Comparison of ENCODE assay signal across 1 cellular context in genomic region chr14:95620659-95621059, GRCh38.
TF ChIP-seq lines count a peak whose summit lies in the region.

No MANE protein-coding gene starts in this region.

TF ChIP-seq in K562, 482 proteins besides CTCF, POLR2A, EP300 and RAD21 (continued from another document and continues in another):
- TF ChIP-seq E2F5 (CRISPR knock-in tag; IDR thresholded peaks at IDR 0.05) (no peak), PPARD (CRISPR knock-in tag; IDR thresholded peaks at IDR 0.05) (no peak), JUNB (CRISPR knock-in tag; conservative IDR thresholded peaks at IDR 0.05) (no peak), CLOCK (CRISPR knock-in tag; IDR thresholded peaks at IDR 0.05; ENCODE audit: borderline replicate concordance) (no peak), ZNF77 (CRISPR knock-in tag; IDR thresholded peaks at IDR 0.05) (no peak), STAG1 (CRISPR knock-in tag; IDR thresholded peaks at IDR 0.05; ENCODE audit: borderline replicate concordance) (no peak), RBBP5 (IDR thresholded peaks at IDR 0.05; ENCODE audit: borderline replicate concordance, insufficient read depth, low read length, poor library complexity, severe bottlenecking) (no peak), MXI1 (IDR thresholded peaks at IDR 0.05; ENCODE audit: low read depth, low read length) (no peak), ARID4B (CRISPR knock-in tag; IDR thresholded peaks at IDR 0.05) (no peak), CCNT2 (IDR thresholded peaks at IDR 0.05; ENCODE audit: borderline replicate concordance, extremely low read depth, insufficient read length, low read depth, low read length) (no peak), RNF219 (CRISPR knock-in tag; IDR thresholded peaks at IDR 0.05) (no peak), ZNF41 (CRISPR knock-in tag; conservative IDR thresholded peaks at IDR 0.05) (peak; percentile 55; the same call in 1 of the 2 replicates), PHF20 (IDR thresholded peaks at IDR 0.05; ENCODE audit: partially characterized antibody) (peak; percentile 84), E2F1 (CRISPR knock-in tag; IDR thresholded peaks at IDR 0.05) (no peak), RBM15 (IDR thresholded peaks at IDR 0.05; ENCODE audit: insufficient read depth, low read length) (no peak), HEY1 (CRISPR knock-in tag; IDR thresholded peaks at IDR 0.05; ENCODE audit: borderline replicate concordance) (no peak), PCBP1 (IDR thresholded peaks at IDR 0.05; ENCODE audit: low read depth, low read length, poor library complexity, severe bottlenecking) (no peak), ETS1 (conservative IDR thresholded peaks at IDR 0.05; ENCODE audit: control insufficient read depth, low read depth, low read length) (no peak), KLF10 (CRISPR knock-in tag; IDR thresholded peaks at IDR 0.05) (no peak), JUND (IDR thresholded peaks at IDR 0.05; ENCODE audit: borderline replicate concordance, low read depth, low read length) (peak; percentile 36; the same call in 1 of the 2 replicates), JUND (tag; IDR thresholded peaks at IDR 0.05; ENCODE audit: borderline replicate concordance, low read depth, low read length) (peak; percentile 69; the same call in 1 of the 3 replicates), SMARCA4 (IDR thresholded peaks at IDR 0.05) (no peak), CHCHD3 (CRISPR knock-in tag; IDR thresholded peaks at IDR 0.05) (no peak), ZNF76 (CRISPR knock-in tag; IDR thresholded peaks at IDR 0.05; ENCODE audit: borderline replicate concordance) (peak; percentile 80; the same call in 1 of the 2 replicates), ZBTB5 (IDR thresholded peaks at IDR 0.05) (no peak), HNRNPK (IDR thresholded peaks at IDR 0.05; ENCODE audit: low read depth, low read length, poor library complexity, severe bottlenecking) (no peak)
- TF ChIP-seq, protein P1, sequence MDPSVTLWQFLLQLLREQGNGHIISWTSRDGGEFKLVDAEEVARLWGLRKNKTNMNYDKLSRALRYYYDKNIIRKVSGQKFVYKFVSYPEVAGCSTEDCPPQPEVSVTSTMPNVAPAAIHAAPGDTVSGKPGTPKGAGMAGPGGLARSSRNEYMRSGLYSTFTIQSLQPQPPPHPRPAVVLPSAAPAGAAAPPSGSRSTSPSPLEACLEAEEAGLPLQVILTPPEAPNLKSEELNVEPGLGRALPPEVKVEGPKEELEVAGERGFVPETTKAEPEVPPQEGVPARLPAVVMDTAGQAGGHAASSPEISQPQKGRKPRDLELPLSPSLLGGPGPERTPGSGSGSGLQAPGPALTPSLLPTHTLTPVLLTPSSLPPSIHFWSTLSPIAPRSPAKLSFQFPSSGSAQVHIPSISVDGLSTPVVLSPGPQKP (CRISPR knock-in tag; IDR thresholded peaks at IDR 0.05), result no peak
- TF ChIP-seq, protein P2, sequence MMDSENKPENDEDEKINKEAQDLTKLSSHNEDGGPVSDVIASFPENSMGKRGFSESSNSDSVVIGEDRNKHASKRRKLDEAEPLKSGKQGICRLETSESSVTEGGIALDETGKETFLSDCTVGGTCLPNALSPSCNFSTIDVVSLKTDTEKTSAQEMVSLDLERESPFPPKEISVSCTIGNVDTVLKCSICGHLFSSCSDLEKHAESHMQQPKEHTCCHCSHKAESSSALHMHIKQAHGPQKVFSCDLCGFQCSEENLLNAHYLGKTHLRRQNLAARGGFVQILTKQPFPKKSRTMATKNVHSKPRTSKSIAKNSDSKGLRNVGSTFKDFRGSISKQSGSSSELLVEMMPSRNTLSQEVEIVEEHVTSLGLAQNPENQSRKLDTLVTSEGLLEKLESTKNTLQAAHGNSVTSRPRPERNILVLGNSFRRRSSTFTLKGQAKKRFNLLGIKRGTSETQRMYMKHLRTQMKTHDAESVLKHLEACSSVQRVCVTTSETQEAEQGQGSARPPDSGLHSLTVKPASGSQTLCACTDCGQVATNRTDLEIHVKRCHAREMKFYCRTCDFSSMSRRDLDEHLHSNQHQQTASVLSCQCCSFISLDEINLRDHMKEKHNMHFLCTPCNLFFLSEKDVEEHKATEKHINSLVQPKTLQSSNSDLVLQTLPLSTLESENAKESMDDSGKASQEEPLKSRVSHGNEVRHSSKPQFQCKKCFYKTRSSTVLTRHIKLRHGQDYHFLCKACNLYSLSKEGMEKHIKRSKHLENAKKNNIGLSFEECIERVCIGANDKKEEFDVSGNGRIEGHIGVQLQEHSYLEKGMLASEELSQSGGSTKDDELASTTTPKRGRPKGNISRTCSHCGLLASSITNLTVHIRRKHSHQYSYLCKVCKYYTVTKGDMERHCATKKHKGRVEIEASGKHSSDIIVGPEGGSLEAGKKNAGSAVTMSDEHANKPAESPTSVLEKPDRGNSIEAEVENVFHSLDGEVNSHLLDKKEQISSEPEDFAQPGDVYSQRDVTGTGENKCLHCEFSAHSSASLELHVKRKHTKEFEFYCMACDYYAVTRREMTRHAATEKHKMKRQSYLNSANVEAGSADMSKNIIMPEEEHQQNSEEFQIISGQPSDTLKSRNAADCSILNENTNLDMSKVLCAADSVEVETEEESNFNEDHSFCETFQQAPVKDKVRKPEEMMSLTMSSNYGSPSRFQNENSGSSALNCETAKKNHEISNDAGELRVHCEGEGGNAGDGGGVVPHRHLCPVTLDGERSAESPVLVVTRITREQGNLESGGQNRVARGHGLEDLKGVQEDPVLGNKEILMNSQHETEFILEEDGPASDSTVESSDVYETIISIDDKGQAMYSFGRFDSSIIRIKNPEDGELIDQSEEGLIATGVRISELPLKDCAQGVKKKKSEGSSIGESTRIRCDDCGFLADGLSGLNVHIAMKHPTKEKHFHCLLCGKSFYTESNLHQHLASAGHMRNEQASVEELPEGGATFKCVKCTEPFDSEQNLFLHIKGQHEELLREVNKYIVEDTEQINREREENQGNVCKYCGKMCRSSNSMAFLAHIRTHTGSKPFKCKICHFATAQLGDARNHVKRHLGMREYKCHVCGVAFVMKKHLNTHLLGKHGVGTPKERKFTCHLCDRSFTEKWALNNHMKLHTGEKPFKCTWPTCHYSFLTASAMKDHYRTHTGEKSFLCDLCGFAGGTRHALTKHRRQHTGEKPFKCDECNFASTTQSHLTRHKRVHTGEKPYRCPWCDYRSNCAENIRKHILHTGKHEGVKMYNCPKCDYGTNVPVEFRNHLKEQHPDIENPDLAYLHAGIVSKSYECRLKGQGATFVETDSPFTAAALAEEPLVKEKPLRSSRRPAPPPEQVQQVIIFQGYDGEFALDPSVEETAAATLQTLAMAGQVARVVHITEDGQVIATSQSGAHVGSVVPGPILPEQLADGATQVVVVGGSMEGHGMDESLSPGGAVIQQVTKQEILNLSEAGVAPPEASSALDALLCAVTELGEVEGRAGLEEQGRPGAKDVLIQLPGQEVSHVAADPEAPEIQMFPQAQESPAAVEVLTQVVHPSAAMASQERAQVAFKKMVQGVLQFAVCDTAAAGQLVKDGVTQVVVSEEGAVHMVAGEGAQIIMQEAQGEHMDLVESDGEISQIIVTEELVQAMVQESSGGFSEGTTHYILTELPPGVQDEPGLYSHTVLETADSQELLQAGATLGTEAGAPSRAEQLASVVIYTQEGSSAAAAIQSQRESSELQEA (IDR thresholded peaks at IDR 0.05; ENCODE audit: low read depth), result no peak
